ENCODE assay signal across 11 cellular contexts in the genomic region with DNA sequence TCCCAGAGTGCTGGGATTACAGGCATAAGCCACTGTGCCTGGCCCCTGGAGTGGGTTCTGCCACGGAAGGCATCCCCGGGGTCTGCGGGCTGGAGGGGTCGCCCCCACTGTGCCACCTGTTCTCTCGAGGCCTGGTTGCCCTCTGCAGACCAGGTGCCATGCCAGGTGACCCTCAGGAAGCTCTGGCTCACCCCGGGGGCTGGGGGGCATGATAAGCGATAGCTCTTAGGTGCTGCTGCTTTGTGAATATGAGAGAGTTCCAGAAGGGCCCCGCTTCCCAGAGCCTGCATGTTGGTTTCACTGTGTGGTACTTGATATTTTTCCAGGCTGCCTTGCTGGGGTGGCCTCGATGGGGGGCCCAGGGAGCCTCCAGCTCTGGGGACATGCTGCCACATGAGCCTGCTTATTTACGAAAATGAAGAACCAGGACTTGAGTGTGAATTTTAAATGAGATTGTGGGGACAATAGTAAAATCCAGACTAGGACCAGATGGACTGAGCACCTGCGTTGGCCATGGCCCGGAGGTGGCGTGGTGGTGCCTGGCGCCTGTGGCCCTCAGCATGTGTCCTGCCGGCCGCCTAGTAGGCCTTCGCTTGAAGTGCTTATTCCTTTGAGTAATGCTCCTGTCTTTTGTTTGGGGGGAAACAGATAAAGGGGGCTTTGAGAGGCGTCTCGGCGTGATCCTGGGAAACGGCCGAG. TPM values are rescaled to one million over a fixed set of nuclear protein-coding genes. Genes with fewer than 3 reads are reported as not detected.
DNase-seq lines count a peak whose midpoint lies in the region; ATAC-seq and TF ChIP-seq lines count a peak whose summit lies in the region.
"Had no signal": no experiment of that assay in that cellular context is flagged by ENCODE, and none has a peak within 500 bp of the region (broad histone marks: within the 10 kb centered on the region; RNA-seq: fewer than 3 reads in every experiment).

No MANE protein-coding gene starts in this region.

- no peak overlapping the region for H3K9ac ChIP-seq in rectal smooth muscle tissue (ENCODE audit: low read length)

- intact Hi-C loops in activated CD4-positive, alpha-beta memory T cell treated with anti-CD3 and anti-CD28 coated beads for 36 hours (cut with micrococcal nuclease): loop anchor here (2.0 kb wide), 1 partner anchor 41 kb away; a partner anchor contains a TSS

- WGBS in gastroesophageal sphincter (ENCODE audit: low coverage in 1 of 2), 2 donors: 75 to 100% methylated on average over 1 to 6 of the region's 22 CpGs

- H3K36me3 Mint-ChIP-seq in CD4-positive, CD25-positive, alpha-beta regulatory T cell: no peaks in the 10 kb centered on the region
- H3K36me3 Mint-ChIP-seq in activated CD4-positive, alpha-beta memory T cell treated with anti-CD3 and anti-CD28 coated beads for 36 hours: peaks cover 23% of the 10 kb centered on the region

- TF ChIP-seq EP300 in gastroesophageal sphincter (IDR thresholded peaks at IDR 0.05): no peak

- peak overlapping the region; percentile 91 to 99 (median 92) for H3K27ac Mint-ChIP-seq in CD4-positive, CD25-positive, alpha-beta regulatory T cell
- peak overlapping the region; percentile 94 for H3K27ac Mint-ChIP-seq in activated CD4-positive, alpha-beta memory T cell treated with anti-CD3 and anti-CD28 coated beads for 36 hours

- peaks cover 13 to 95% (median 53%) of the 10 kb centered on the region in 4 donors for H3K4me1 Mint-ChIP-seq in CD4-positive, CD25-positive, alpha-beta regulatory T cell
- H3K4me1 Mint-ChIP-seq in activated CD4-positive, alpha-beta memory T cell treated with anti-CD3 and anti-CD28 coated beads for 36 hours (ENCODE audit: low read depth): peaks cover 78% of the 10 kb centered on the region

- CTCF ChIA-PET in activated CD4-positive, alpha-beta memory T cell treated with anti-CD3 and anti-CD28 coated beads for 36 hours (lab: Charles Lee): interaction anchor here (1.0 to 7.8 kb wide), 3 partner anchors 40 to 146 kb away, joined by 3 to 45 read pairs (median 18); a partner anchor contains a TSS

- peaks cover 0 to 1% (median 0%) of the 10 kb centered on the region in 7 donors for H3K9me3 Mint-ChIP-seq in CD4-positive, CD25-positive, alpha-beta regulatory T cell
- no peaks in the 10 kb centered on the region for H3K9me3 Mint-ChIP-seq in activated CD4-positive, alpha-beta memory T cell treated with anti-CD3 and anti-CD28 coated beads for 36 hours

- POLR2A ChIA-PET in activated CD4-positive, alpha-beta memory T cell treated with anti-CD3 and anti-CD28 coated beads for 36 hours (lab: Charles Lee): no interaction called here

- H3K36me3 ChIP-seq in CD4-positive, CD25-positive, alpha-beta regulatory T cell (ENCODE audit: control insufficient read depth, insufficient read depth, low read length): no peaks in the 10 kb centered on the region
- no peaks in the 10 kb centered on the region for H3K36me3 ChIP-seq in gastroesophageal sphincter
- H3K36me3 ChIP-seq in rectal smooth muscle tissue (ENCODE audit: control insufficient read depth, insufficient read depth, low read length): no peaks in the 10 kb centered on the region

- no peak for TF ChIP-seq POLR2A in gastroesophageal sphincter (IDR thresholded peaks at IDR 0.05)

- no peak for ATAC-seq in CD4-positive, CD25-positive, alpha-beta regulatory T cell (ENCODE audit: low read depth in 2 of 2)
- ATAC-seq in gastroesophageal sphincter: no peak
- no peak for ATAC-seq in GM19395 (IDR thresholded peaks at IDR 0.05; ENCODE audit: unreplicated experiment)

- H3K4me3 Mint-ChIP-seq in CD4-positive, CD25-positive, alpha-beta regulatory T cell: peak overlapping the region; percentile 92 to 97 (median 95)
- no peak overlapping the region for H3K4me3 Mint-ChIP-seq in activated CD4-positive, alpha-beta memory T cell treated with anti-CD3 and anti-CD28 coated beads for 36 hours

- no peaks in the 10 kb centered on the region for H3K9me3 ChIP-seq in CD4-positive, CD25-positive, alpha-beta regulatory T cell (ENCODE audit: control insufficient read depth in 2 of 2, low read length in 2 of 2)
- no peaks in the 10 kb centered on the region for H3K9me3 ChIP-seq in gastroesophageal sphincter
- H3K9me3 ChIP-seq: MG63 had no signal

- no peak for DNase-seq in CD4-positive, CD25-positive, alpha-beta regulatory T cell
- no peak for DNase-seq in activated CD4-positive, alpha-beta memory T cell treated with anti-CD3 and anti-CD28 coated beads for 36 hours
- DNase-seq in GF-D8 (lab: John Stamatoyannopoulos, UW) (no peak), NCI-H2227 (lab: John Stamatoyannopoulos, UW; ENCODE audit: unreplicated experiment) (no peak), SKM-1 treated with dmso at 0.1 percent for 144 hours (lab: John Stamatoyannopoulos, UW; ENCODE audit: unreplicated experiment) (no peak)
- DNase-seq: MG63; stimulated activated CD4-positive, alpha-beta T cell treated with anti-CD3 and anti-CD28 coated beads, Interleukin-1b, Interleukin-23, amount 100 ng/mL, for 48 hours had no signal

- H3K27me3 ChIP-seq in CD4-positive, CD25-positive, alpha-beta regulatory T cell (ENCODE audit: control insufficient read depth, insufficient read depth, low read length): no peaks in the 10 kb centered on the region
- no peaks in the 10 kb centered on the region for H3K27me3 ChIP-seq in gastroesophageal sphincter
- no peaks in the 10 kb centered on the region for H3K27me3 ChIP-seq in rectal smooth muscle tissue (ENCODE audit: control insufficient read depth, insufficient read depth, low read length)
- H3K27me3 ChIP-seq: MG63 had no signal

- peaks cover 99% of the 10 kb centered on the region for H3K4me1 ChIP-seq in CD4-positive, CD25-positive, alpha-beta regulatory T cell (ENCODE audit: control insufficient read depth, insufficient read depth, low read length, poor library complexity, severe bottlenecking)
- H3K4me1 ChIP-seq in gastroesophageal sphincter: peaks cover 15 to 100% (median 80%) of the 10 kb centered on the region in 3 donors
- peaks cover 71% of the 10 kb centered on the region for H3K4me1 ChIP-seq in rectal smooth muscle tissue (ENCODE audit: control insufficient read depth, insufficient read depth, low read length)

- TF ChIP-seq CTCF in gastroesophageal sphincter (IDR thresholded peaks at IDR 0.05): no peak

- H3K27me3 Mint-ChIP-seq in CD4-positive, CD25-positive, alpha-beta regulatory T cell: peaks cover 14% of the 10 kb centered on the region
- H3K27me3 Mint-ChIP-seq in activated CD4-positive, alpha-beta memory T cell treated with anti-CD3 and anti-CD28 coated beads for 36 hours: no peaks in the 10 kb centered on the region

- H3K27ac ChIP-seq in CD4-positive, CD25-positive, alpha-beta regulatory T cell (ENCODE audit: insufficient read depth, low read length, poor library complexity, severe bottlenecking): peak overlapping the region; percentile 84
- H3K27ac ChIP-seq in gastroesophageal sphincter (peak overlapping the region; percentile 67 to 93 (median 90)), rectal smooth muscle tissue (ENCODE audit: low read depth, low read length) (peak overlapping the region; percentile 49)

- no peak overlapping the region for H3K4me3 ChIP-seq in CD4-positive, CD25-positive, alpha-beta regulatory T cell (ENCODE audit: low read depth, low read length)
- peak overlapping the region in 1 of 2 donors; percentile 83 for H3K4me3 ChIP-seq in gastroesophageal sphincter
- H3K4me3 ChIP-seq in rectal smooth muscle tissue (ENCODE audit: low read length): no peak overlapping the region
- H3K4me3 ChIP-seq: lung, MG63 had no signal

RNA-seq across cellular contexts. Expression of a gene that starts 7.3 kb away (rescaled TPM):
- 218 TPM for total RNA-seq in CD4-positive, CD25-positive, alpha-beta regulatory T cell
- under 1 TPM; 0.25 to 0.57 (median 0.31) TPM for polyA plus RNA-seq in CD4-positive, CD25-positive, alpha-beta regulatory T cell
- total RNA-seq in activated CD4-positive, alpha-beta memory T cell treated with anti-CD3 and anti-CD28 coated beads for 36 hours: 10 to 100 TPM; 28.3 to 28.9 TPM
- 100 to 1,000 TPM in 1 of 4 donors, 10 to 100 TPM in 3; 60.2 to 157 (median 79.0) TPM for total RNA-seq in gastroesophageal sphincter

RNA-seq across cellular contexts. Expression of a gene that starts 40.9 kb away (rescaled TPM):
- 40.4 TPM for total RNA-seq in CD4-positive, CD25-positive, alpha-beta regulatory T cell
- polyA plus RNA-seq in CD4-positive, CD25-positive, alpha-beta regulatory T cell: 10 to 100 TPM; 40.0 to 66.5 (median 51.5) TPM
- total RNA-seq in activated CD4-positive, alpha-beta memory T cell treated with anti-CD3 and anti-CD28 coated beads for 36 hours: 10 to 100 TPM; 64.9 to 69.8 TPM
- 10 to 100 TPM; 25.8 to 51.1 (median 43.3) TPM for total RNA-seq in gastroesophageal sphincter
